In the genomic region with DNA sequence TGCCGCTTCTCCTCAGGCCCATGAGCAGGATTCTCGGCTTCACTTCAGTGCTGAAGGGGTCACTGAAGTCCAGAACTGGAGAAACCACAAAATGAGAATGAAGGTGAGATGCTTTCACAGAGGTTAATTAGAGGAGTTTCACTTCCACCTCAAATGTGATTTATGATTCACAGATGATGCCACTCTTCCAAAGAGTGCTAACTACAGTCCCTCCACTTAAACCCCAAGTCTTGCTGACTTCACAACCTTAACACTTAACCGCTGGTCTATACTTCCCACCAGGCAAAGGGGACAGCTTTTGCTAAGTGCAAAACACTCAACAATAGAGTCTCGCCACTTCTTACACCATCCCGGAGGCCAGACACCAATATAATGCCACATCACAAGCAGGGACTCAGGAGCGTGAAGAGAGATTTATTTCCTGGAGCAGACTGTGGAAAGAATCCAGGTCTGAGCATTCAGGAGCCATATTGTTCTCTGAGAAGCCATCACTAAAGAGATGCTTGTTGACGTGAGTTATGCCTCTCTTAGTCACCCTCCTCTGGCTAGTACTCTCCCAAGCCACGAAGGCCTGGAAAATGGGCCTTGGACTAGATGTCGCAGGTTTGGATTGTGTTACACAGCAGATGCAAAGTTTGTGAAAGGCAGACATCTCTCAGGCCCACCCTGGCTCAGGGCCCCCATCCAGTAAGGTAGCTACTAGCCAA, we compare ENCODE assay signal across 9 cellular contexts. TPM values are rescaled to one million over a fixed set of nuclear protein-coding genes. Genes with fewer than 3 reads are reported as not detected.
DNase-seq lines count a peak whose midpoint lies in the region; ATAC-seq and TF ChIP-seq lines count a peak whose summit lies in the region.
"Had no signal": no experiment of that assay in that cellular context is flagged by ENCODE, and none has a peak within 500 bp of the region (broad histone marks: within the 10 kb centered on the region; RNA-seq: fewer than 3 reads in every experiment).

No MANE protein-coding gene starts in this region.

- H3K36me3 Mint-ChIP-seq in stimulated activated naive B cell treated with anti-CD40 and anti-IgM and Interleukin-4, amounts not matched to agents 10 μg/mL and 1 μg/mL and 100 μg/mL, for 72 hours, result peaks cover 32 to 37% of the 10 kb centered on the region in 2 donors
- H3K36me3 Mint-ChIP-seq in endodermal cell (ENCODE audit: low read depth), result no peaks in the 10 kb centered on the region

- peaks cover 23 to 41% of the 10 kb centered on the region in 2 donors for H3K4me1 Mint-ChIP-seq in stimulated activated naive B cell treated with anti-CD40 and anti-IgM and Interleukin-4, amounts not matched to agents 10 μg/mL and 1 μg/mL and 100 μg/mL, for 72 hours
- no peaks in the 10 kb centered on the region for H3K4me1 Mint-ChIP-seq in endodermal cell

- H3K27me3 Mint-ChIP-seq in stimulated activated naive B cell treated with anti-CD40 and anti-IgM and Interleukin-4, amounts not matched to agents 10 μg/mL and 1 μg/mL and 100 μg/mL, for 72 hours, result no peaks in the 10 kb centered on the region
- peaks cover 9% of the 10 kb centered on the region for H3K27me3 Mint-ChIP-seq in endodermal cell (ENCODE audit: insufficient read depth)

- peak overlapping the region; percentile 64 to 69 for H3K4me3 Mint-ChIP-seq in stimulated activated naive B cell treated with anti-CD40 and anti-IgM and Interleukin-4, amounts not matched to agents 10 μg/mL and 1 μg/mL and 100 μg/mL, for 72 hours
- no peak overlapping the region for H3K4me3 Mint-ChIP-seq in endodermal cell

- H3K27me3 ChIP-seq in KMS-11 (ENCODE audit: insufficient read depth, low read depth) (no peaks in the 10 kb centered on the region), endodermal cell (ENCODE audit: control insufficient read depth, insufficient read depth, low read length, poor library complexity, severe bottlenecking) (no peaks in the 10 kb centered on the region)
- H3K27me3 ChIP-seq: pancreas had no signal

- peak overlapping the region; percentile 82 for H3K4me2 ChIP-seq in KMS-11

- H3K9ac ChIP-seq in KMS-11 (no peak overlapping the region), endodermal cell (ENCODE audit: extremely low read depth, low read length, poor library complexity, severe bottlenecking) (no peak overlapping the region)

- no peak for TF ChIP-seq CTCF in KMS-11 (conservative IDR thresholded peaks at IDR 0.05; ENCODE audit: low read depth, low read length)
- TF ChIP-seq CTCF in endodermal cell (conservative IDR thresholded peaks at IDR 0.05), result no peak

- no peaks in the 10 kb centered on the region for H3K36me3 ChIP-seq in KMS-11 (ENCODE audit: insufficient read depth)
- no peaks in the 10 kb centered on the region for H3K36me3 ChIP-seq in endodermal cell (ENCODE audit: control insufficient read depth, insufficient read depth, low read length)
- H3K36me3 ChIP-seq: pancreas had no signal

- H3K9me3 ChIP-seq in endodermal cell (ENCODE audit: control insufficient read depth, low read length), result no peaks in the 10 kb centered on the region
- H3K9me3 ChIP-seq: pancreas had no signal

- intact Hi-C loops in posterior cingulate gyrus (cut with DNase I), result no loop called here

- H3K9me3 Mint-ChIP-seq in stimulated activated naive B cell treated with anti-CD40 and anti-IgM and Interleukin-4, amounts not matched to agents 10 μg/mL and 1 μg/mL and 100 μg/mL, for 72 hours, result peaks cover 3 to 4% of the 10 kb centered on the region in 2 donors
- peaks cover 2% of the 10 kb centered on the region for H3K9me3 Mint-ChIP-seq in endodermal cell

- H3K27ac Mint-ChIP-seq in stimulated activated naive B cell treated with anti-CD40 and anti-IgM and Interleukin-4, amounts not matched to agents 10 μg/mL and 1 μg/mL and 100 μg/mL, for 72 hours, result peak overlapping the region; percentile 90
- H3K27ac Mint-ChIP-seq in endodermal cell, result no peak overlapping the region

- WGBS in endodermal cell (ENCODE audit: insufficient coverage in 1 of 2, insufficient read length in 1 of 2), 2 experiments, result 96% methylated on average over 7 to 9 of the region's 9 CpGs

- peaks cover 62% of the 10 kb centered on the region for H3K4me1 ChIP-seq in KMS-11 (ENCODE audit: low read depth, poor library complexity, severe bottlenecking)
- no peaks in the 10 kb centered on the region for H3K4me1 ChIP-seq in endodermal cell (ENCODE audit: control insufficient read depth, insufficient read depth, low read length)
- H3K4me1 ChIP-seq: pancreas had no signal

- H3K27ac ChIP-seq in KMS-11, result peak overlapping the region; percentile 25; the same call in 1 of the 2 replicates
- no peak overlapping the region for H3K27ac ChIP-seq in endodermal cell (ENCODE audit: low read depth, low read length)
- H3K27ac ChIP-seq: pancreas had no signal

- ATAC-seq in HG02763 (IDR thresholded peaks at IDR 0.05; ENCODE audit: unreplicated experiment), result peak; percentile 95
- peak; percentile 95 to 96 for ATAC-seq in stimulated activated naive B cell treated with anti-CD40 and anti-IgM and Interleukin-4, amounts not matched to agents 10 μg/mL and 1 μg/mL and 100 μg/mL, for 72 hours (replicated peaks)
- ATAC-seq: pancreas had no signal

- peak; percentile 41 for DNase-seq in GM19240 (ENCODE audit: insufficient read length, low spot score)
- DNase-seq in stimulated activated naive B cell treated with anti-CD40 and anti-IgM and Interleukin-4, amounts not matched to agents 10 μg/mL and 1 μg/mL and 100 μg/mL, for 72 hours, result peak; percentile 48
- DNase-seq in endodermal cell, result no peak
- DNase-seq in HT-29 (ENCODE audit: low spot score), result no peak
- DNase-seq in posterior cingulate gyrus, result no peak
- DNase-seq: pancreas, SIG-M5 had no signal

- no peaks in the 10 kb centered on the region for H4K20me1 ChIP-seq in KMS-11 (ENCODE audit: insufficient read depth)

- no peaks in the 10 kb centered on the region; the same call in 1 of the 2 replicates for H3K79me2 ChIP-seq in KMS-11 (ENCODE audit: insufficient read depth, low read depth)

- no peak overlapping the region for H3K4me3 ChIP-seq in KMS-11 (IDR thresholded peaks at IDR 0.05; ENCODE audit: insufficient read depth, low read depth, low read length)
- H3K4me3 ChIP-seq in endodermal cell (ENCODE audit: low read length), result no peak overlapping the region
- H3K4me3 ChIP-seq: pancreas had no signal

- H2AFZ ChIP-seq in KMS-11 (ENCODE audit: low read depth), result no peak overlapping the region

RNA-seq across cellular contexts. Expression of a gene that starts 24.4 kb away (rescaled TPM):
- 1 to 10 TPM in 1 of 2 donors, under 1 TPM in 1; 0.95 to 2.0 TPM for total RNA-seq in endodermal cell
- 20.5 TPM for polyA plus RNA-seq in endodermal cell (2013, experiment 1 of 2)
- polyA plus RNA-seq in endodermal cell (2013, experiment 2 of 2), result 18.0 TPM
- not detected in 2 replicates for total RNA-seq in HT-29 (2014; rRNA removed; shearing (Covaris generic))

RNA-seq across cellular contexts. Expression of a gene that starts 35.1 kb away (rescaled TPM):
- total RNA-seq in endodermal cell, result 10 to 100 TPM; 20.1 to 21.9 TPM
- polyA plus RNA-seq in endodermal cell (2013, experiment 1 of 2), result 34.6 TPM
- 35.2 TPM for polyA plus RNA-seq in endodermal cell (2013, experiment 2 of 2)
- 19.9 and 22.1 TPM in 2 replicates for total RNA-seq in HT-29 (2014; rRNA removed; shearing (Covaris generic))

RNA-seq across cellular contexts. Expression of a gene that starts 45.3 kb away (rescaled TPM):
- total RNA-seq in endodermal cell, result 100 to 1,000 TPM in 1 of 2 donors, 10 to 100 TPM in 1; 88.7 to 110 TPM
- polyA plus RNA-seq in endodermal cell (2013, experiment 1 of 2), result 31.9 TPM
- 33.9 TPM for polyA plus RNA-seq in endodermal cell (2013, experiment 2 of 2)
- total RNA-seq in HT-29 (2014; rRNA removed; shearing (Covaris generic)), result not detected in 2 replicates

Comparison
In these comparisons a context has a peak if more than half of its experiments do, and no peak if none do; other contexts are left out.
1. DNase-seq: peak in GM19240 (single experiment) and stimulated activated naive B cell treated with anti-CD40 and anti-IgM and Interleukin-4, amounts not matched to agents 10 μg/mL and 1 μg/mL and 100 μg/mL, for 72 hours (single experiment); none in endodermal cell (single experiment), HT-29 (single experiment) and posterior cingulate gyrus (0 of 10).
2. RNA of a gene that starts 45.3 kb away (total RNA-seq): 88.7 to 110 TPM in endodermal cell; not detected in HT-29; every median in the first group is over 10 times any median in the second.